Comparison of ENCODE assay signal across 8 cellular contexts in the genomic region with DNA sequence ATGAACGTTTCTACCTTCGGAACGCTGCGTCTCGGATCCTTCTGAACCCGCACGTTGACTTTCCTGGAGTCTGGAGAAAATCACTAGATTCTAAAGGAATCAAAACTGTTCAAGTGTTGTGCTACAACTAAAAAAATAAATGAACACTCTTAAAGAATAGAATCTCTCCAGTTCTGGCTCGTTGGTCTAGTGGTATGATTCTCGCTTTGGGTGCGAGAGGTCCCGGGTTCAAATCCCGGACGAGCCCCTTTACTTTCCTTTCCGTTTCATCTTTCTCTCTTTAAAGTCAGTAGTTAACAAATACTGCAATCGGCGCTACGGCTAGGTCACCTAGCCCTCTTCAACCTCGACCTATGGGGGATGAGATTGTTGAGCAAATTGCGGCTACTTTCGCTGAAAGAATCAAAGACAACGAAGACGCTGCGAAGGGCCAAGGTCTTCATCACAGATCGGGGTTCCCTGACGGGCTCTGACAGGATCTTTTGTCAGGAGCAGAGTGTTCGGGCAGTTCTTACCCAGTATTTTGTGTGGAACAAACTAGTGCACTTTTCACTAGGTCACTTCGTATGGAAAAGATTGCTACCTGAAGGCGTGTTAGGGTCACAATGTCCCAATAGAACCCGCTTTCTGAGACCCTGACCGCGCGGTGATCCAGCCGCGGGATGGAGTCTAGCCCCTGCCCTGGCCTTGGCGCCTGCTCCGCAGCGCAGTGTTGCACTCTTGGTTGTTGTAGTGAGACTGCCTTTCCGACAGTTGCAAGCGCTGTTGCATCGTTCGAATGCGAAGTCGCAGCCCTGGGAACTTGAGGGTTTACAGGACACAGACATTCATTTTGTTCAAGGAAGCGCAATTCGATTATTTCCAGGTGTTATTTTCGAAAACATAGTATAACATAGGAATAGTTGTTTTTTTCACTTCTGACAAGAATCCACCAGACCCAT. TPM values are rescaled to one million over a fixed set of nuclear protein-coding genes. Genes with fewer than 3 reads are reported as not detected.
DNase-seq lines count a peak whose midpoint lies in the region; ATAC-seq and TF ChIP-seq lines count a peak whose summit lies in the region.

No MANE protein-coding gene starts in this region.

- peaks cover 86% of the 10 kb centered on the region for H3K27me3 Mint-ChIP-seq in nephron progenitor cell (ENCODE audit: low read depth, poor library complexity)

- no peak overlapping the region for H3K27ac ChIP-seq in ACC112 (ENCODE audit: low read depth, low read length)
- peak overlapping the region in 1 of 4 donors; percentile 54 for H3K27ac ChIP-seq in tibial nerve

- H3K4me1 ChIP-seq in ACC112 (ENCODE audit: control insufficient read depth, insufficient read depth, low read length, unreplicated experiment) (peaks cover 2% of the 10 kb centered on the region), tibial nerve (peaks cover 0 to 43% (median 18%) of the 10 kb centered on the region in 4 donors)

- TF ChIP-seq POLR2A in tibial nerve (IDR thresholded peaks at IDR 0.05) = no peak

- DNase-seq in NOMO-1 treated with dmso at 0.1 percent for 144 hours (lab: John Stamatoyannopoulos, UW; ENCODE audit: unreplicated experiment) (peak; percentile 48), fibroblast of peridontal ligament (ENCODE audit: extremely low read depth) (peak; percentile 87), nephron progenitor cell (peak; percentile 73), tibial nerve (ENCODE audit: low spot score in 2 of 2) (peak in 1 of 2 donors; percentile 34)
- DNase-seq in activated CD8-positive, alpha-beta memory T cell treated with anti-CD3 and anti-CD28 coated beads, Interleukin-2, amount 50 U/mL, for 48 hours = peak; percentile 87

- WGBS in tibial nerve, 2 donors = 4 to 5% methylated on average over 36 to 46 of the region's 46 CpGs

- H3K4me1 Mint-ChIP-seq in nephron progenitor cell = peaks cover 27% of the 10 kb centered on the region

- H3K36me3 Mint-ChIP-seq in nephron progenitor cell (ENCODE audit: low read depth) = no peaks in the 10 kb centered on the region

- ATAC-seq in GM18867 (IDR thresholded peaks at IDR 0.05; ENCODE audit: unreplicated experiment) = peak; percentile 72
- ATAC-seq in HG03280 (IDR thresholded peaks at IDR 0.05; ENCODE audit: unreplicated experiment) = peak; percentile 59

- no peak for TF ChIP-seq CTCF in nephron progenitor cell (IDR thresholded peaks at IDR 0.05)
- no peak for TF ChIP-seq CTCF in tibial nerve (IDR thresholded peaks at IDR 0.05)

- peak overlapping the region; percentile 72 for H3K4me3 ChIP-seq in ACC112 (ENCODE audit: low read depth, low read length)
- H3K4me3 ChIP-seq in tibial nerve = peak overlapping the region; percentile 14 to 50 (median 31)

- H3K27me3 ChIP-seq in ACC112 (ENCODE audit: insufficient read depth, low read length) (peaks cover 62% of the 10 kb centered on the region), tibial nerve (no peaks in the 10 kb centered on the region)

- no peaks in the 10 kb centered on the region for H3K79me2 ChIP-seq in ACC112 (ENCODE audit: control insufficient read depth, insufficient read depth, low read length, unreplicated experiment)

- no peak overlapping the region for H2AFZ ChIP-seq in ACC112 (ENCODE audit: low read length, unreplicated experiment)

- TF ChIP-seq EP300 in tibial nerve (IDR thresholded peaks at IDR 0.05) = no peak

- H3K27ac Mint-ChIP-seq in nephron progenitor cell = peak overlapping the region; percentile 39

- no peaks in the 10 kb centered on the region for H3K9me3 ChIP-seq in tibial nerve

- H3K36me3 ChIP-seq in ACC112 (ENCODE audit: insufficient read depth, low read length) (no peaks in the 10 kb centered on the region), tibial nerve (no peaks in the 10 kb centered on the region)

- peaks cover 32% of the 10 kb centered on the region for H3K9me3 Mint-ChIP-seq in nephron progenitor cell

- peak overlapping the region; percentile 91 for H3K4me3 Mint-ChIP-seq in nephron progenitor cell

RNA-seq across cellular contexts. Expression of a gene that starts 8.4 kb away (rescaled TPM):
- not detected for total RNA-seq in tibial nerve

RNA-seq across cellular contexts. Expression of a gene that starts 41.9 kb away (rescaled TPM):
- not detected for total RNA-seq in tibial nerve

RNA-seq across cellular contexts. Expression of a gene that starts 45.3 kb away (rescaled TPM):
- total RNA-seq in tibial nerve = not detected

RNA-seq across cellular contexts. Expression of a gene that starts 51.3 kb away (rescaled TPM):
- total RNA-seq in tibial nerve = 100 to 1,000 TPM in 2 of 4 donors, 10 to 100 TPM in 2; 90.9 to 193 (median 118) TPM

RNA-seq across cellular contexts. Expression of a gene that starts 55.5 kb away (rescaled TPM):
- total RNA-seq in tibial nerve = 10 to 100 TPM; 31.2 to 41.9 (median 39.5) TPM
